ENCODE assay signal across 26 cellular contexts in the genomic region with DNA sequence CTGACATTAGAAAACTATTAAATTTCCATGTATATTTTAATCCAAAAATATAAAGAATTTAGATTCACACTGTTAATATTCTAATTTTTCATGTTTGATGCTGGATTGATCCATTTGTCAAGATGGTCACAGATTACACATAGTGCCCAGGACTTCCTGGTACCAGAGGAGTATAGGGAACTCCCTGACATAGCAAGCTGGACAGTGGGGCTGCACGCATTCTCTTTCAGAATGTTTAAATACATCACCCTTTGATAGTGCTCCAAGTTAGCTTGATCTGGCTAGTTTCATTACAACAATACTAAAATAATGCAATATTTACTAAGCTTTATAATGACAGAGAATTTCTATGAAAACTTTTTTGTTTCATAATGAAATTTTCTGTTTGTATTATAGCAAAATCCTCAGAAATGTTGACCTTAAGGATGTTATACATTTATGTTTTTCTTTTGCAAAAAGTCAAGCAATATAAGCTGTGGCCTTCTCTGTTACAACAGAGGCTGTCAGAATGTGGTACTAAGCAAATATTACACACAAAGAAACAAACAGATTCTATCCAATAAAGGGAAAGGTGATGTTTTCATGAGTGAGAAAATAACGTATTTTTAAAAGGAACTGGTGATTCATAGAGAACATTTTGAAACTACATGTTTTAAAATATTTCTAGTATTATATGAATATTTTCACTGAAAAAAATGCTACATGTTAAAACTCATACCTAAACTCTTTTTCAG.
"Had no signal": no experiment of that assay in that cellular context is flagged by ENCODE, and none has a peak within 500 bp of the region (broad histone marks: within the 10 kb centered on the region; RNA-seq: fewer than 3 reads in every experiment).

No MANE protein-coding gene starts in this region.

- H3K9me3 Mint-ChIP-seq: memory B cell; nephron; neural crest cell; stimulated activated effector memory CD8-positive, alpha-beta T cell treated with anti-CD3 and anti-CD28 coated beads, Interleukin-12 subunit alpha, Interleukin-12 subunit beta, amount 100 ng/mL, for 72 hours; stimulated activated naive CD8-positive, alpha-beta T cell treated with anti-CD3 and anti-CD28 coated beads, Interleukin-15, amount 100 ng/mL, for 72 hours had no signal

- DNase-seq: hypothalamus; immature natural killer cell; islet precursor cell; left ventricle myocardium inferior; naive thymus-derived CD8-positive, alpha-beta T cell; nucleus accumbens; pancreas; posterior cingulate gyrus; retina; right cardiac atrium; stimulated activated CD4-positive, alpha-beta T cell treated with anti-CD3 and anti-CD28 coated beads, Interleukin-12 subunit alpha, Interleukin-12 subunit beta, amount 100 ng/mL, for 4 hours; stimulated activated CD4-positive, alpha-beta T cell treated with anti-CD3 and anti-CD28 coated beads, Interleukin-15, amount 100 ng/mL, for 24 hours; stimulated activated CD4-positive, alpha-beta T cell treated with anti-CD3 and anti-CD28 coated beads, Interleukin-4, amount 100 ng/mL, for 24 hours; stimulated activated naive CD4-positive, alpha-beta T cell treated with Interleukin-2 at 50 U/mL for 16 hours; stimulated activated naive CD8-positive, alpha-beta T cell treated with anti-CD3 and anti-CD28 coated beads, Interleukin-15, amount 100 ng/mL, for 72 hours; substantia nigra; transverse colon; upper lobe of left lung had no signal

- H3K27ac ChIP-seq: left ventricle myocardium inferior, pancreas, prostate gland, skin epidermis, transverse colon, upper lobe of left lung, vagina had no signal

- H3K9me3 ChIP-seq: left ventricle myocardium inferior, pancreas, prostate gland, transverse colon, upper lobe of left lung, vagina had no signal

- H3K36me3 ChIP-seq: left ventricle myocardium inferior, pancreas, prostate gland, transverse colon, upper lobe of left lung, vagina had no signal

- H3K4me3 Mint-ChIP-seq: immature natural killer cell; memory B cell; naive thymus-derived CD8-positive, alpha-beta T cell; nephron; neural crest cell; stimulated activated effector memory CD8-positive, alpha-beta T cell treated with anti-CD3 and anti-CD28 coated beads, Interleukin-12 subunit alpha, Interleukin-12 subunit beta, amount 100 ng/mL, for 72 hours; stimulated activated naive CD8-positive, alpha-beta T cell treated with anti-CD3 and anti-CD28 coated beads, Interleukin-15, amount 100 ng/mL, for 72 hours had no signal

- H3K27me3 ChIP-seq: upper lobe of left lung, vagina had no signal

- H3K36me3 Mint-ChIP-seq: immature natural killer cell; memory B cell; naive thymus-derived CD8-positive, alpha-beta T cell; stimulated activated effector memory CD8-positive, alpha-beta T cell treated with anti-CD3 and anti-CD28 coated beads, Interleukin-12 subunit alpha, Interleukin-12 subunit beta, amount 100 ng/mL, for 72 hours had no signal

- H3K4me3 ChIP-seq: left ventricle myocardium inferior, lung, pancreas, prostate gland, skin epidermis, transverse colon, upper lobe of left lung, vagina had no signal

- H3K27ac Mint-ChIP-seq: immature natural killer cell; memory B cell; naive thymus-derived CD8-positive, alpha-beta T cell; nephron; stimulated activated effector memory CD8-positive, alpha-beta T cell treated with anti-CD3 and anti-CD28 coated beads, Interleukin-12 subunit alpha, Interleukin-12 subunit beta, amount 100 ng/mL, for 72 hours; stimulated activated naive CD8-positive, alpha-beta T cell treated with anti-CD3 and anti-CD28 coated beads, Interleukin-15, amount 100 ng/mL, for 72 hours had no signal

- H3K4me1 Mint-ChIP-seq: immature natural killer cell; memory B cell; naive thymus-derived CD8-positive, alpha-beta T cell; nephron; stimulated activated effector memory CD8-positive, alpha-beta T cell treated with anti-CD3 and anti-CD28 coated beads, Interleukin-12 subunit alpha, Interleukin-12 subunit beta, amount 100 ng/mL, for 72 hours had no signal

- H3K4me1 ChIP-seq: left ventricle myocardium inferior, pancreas, prostate gland, transverse colon, upper lobe of left lung, vagina had no signal
